In genomic region chr3:138799822-138800221, GRCh38 we compare ENCODE assay signal across 22 cellular contexts. TPM values are rescaled to one million over a fixed set of nuclear protein-coding genes. Genes with fewer than 3 reads are reported as not detected.
DNase-seq lines count a peak whose midpoint lies in the region; ATAC-seq and TF ChIP-seq lines count a peak whose summit lies in the region.
"Had no signal": no experiment of that assay in that cellular context is flagged by ENCODE, and none has a peak within 500 bp of the region (broad histone marks: within the 10 kb centered on the region; RNA-seq: fewer than 3 reads in every experiment).

No MANE protein-coding gene starts in this region.

- no peaks in the 10 kb centered on the region for H3K27me3 Mint-ChIP-seq in CD4-positive, alpha-beta T cell
- H3K27me3 Mint-ChIP-seq: activated CD4-positive, alpha-beta T cell treated with anti-CD3 and anti-CD28 coated beads, Interleukin-2, amount 10 ng/mL, durations not matched to agents 7 days and 5 days; activated naive CD4-positive, alpha-beta T cell treated with anti-CD3 and anti-CD28 coated beads, Interleukin-2, amount 50 U/mL, for 24 hours had no signal

- H3K9me3 Mint-ChIP-seq in CD4-positive, alpha-beta T cell = no peaks in the 10 kb centered on the region
- H3K9me3 Mint-ChIP-seq: activated CD4-positive, alpha-beta T cell treated with anti-CD3 and anti-CD28 coated beads, Interleukin-2, amount 10 ng/mL, durations not matched to agents 7 days and 5 days; activated naive CD4-positive, alpha-beta T cell treated with anti-CD3 and anti-CD28 coated beads, Interleukin-2, amount 50 U/mL, for 24 hours; T-helper 2 cell treated with Interferon-gamma antibody and Interleukin-4, amounts not matched to agents 5 μg/mL and 100 μg/mL, for 36 hours had no signal

- no peaks in the 10 kb centered on the region for H4K20me1 ChIP-seq in hepatocyte (ENCODE audit: insufficient read depth, poor library complexity, severe bottlenecking)

- 98% methylated on average over 3 of the region's 3 CpGs for WGBS in hepatocyte (ENCODE audit: low lambda C conversion rate, missing lambda C conversion rate)

- H3K27ac ChIP-seq in CD4-positive, alpha-beta T cell (ENCODE audit: low read depth, low read length) = no peak overlapping the region
- H3K27ac ChIP-seq in hepatocyte (no peak overlapping the region), gastrocnemius medialis (peak overlapping the region; percentile 73 to 85 (median 78))
- H3K27ac ChIP-seq: BLaER1, KMS-11, WERI-Rb-1 had no signal

- H3K27ac Mint-ChIP-seq in CD4-positive, alpha-beta T cell = peak overlapping the region; percentile 1
- H3K27ac Mint-ChIP-seq: activated CD4-positive, alpha-beta T cell treated with anti-CD3 and anti-CD28 coated beads, Interleukin-2, amount 10 ng/mL, durations not matched to agents 7 days and 5 days; activated naive CD4-positive, alpha-beta T cell treated with anti-CD3 and anti-CD28 coated beads, Interleukin-2, amount 50 U/mL, for 24 hours; T-helper 2 cell treated with Interferon-gamma antibody and Interleukin-4, amounts not matched to agents 5 μg/mL and 100 μg/mL, for 36 hours had no signal

- intact Hi-C loops in CD4-positive, alpha-beta T cell (cut with DNase I, micrococcal nuclease) = no loop called here
- intact Hi-C loops in gastrocnemius medialis (cut with DNase I; ENCODE audit: low total_unique reads) = loop anchor here (2.0 kb wide), 1 partner anchor 25 kb away; no protein-coding TSS in a partner anchor

- peak; percentile 5 to 36 for TF ChIP-seq POLR2A in gastrocnemius medialis (IDR thresholded peaks at IDR 0.05)

- CTCF ChIA-PET in CD4-positive, alpha-beta T cell (lab: Charles Lee) = no interaction called here

- no peak overlapping the region for H3K4me3 Mint-ChIP-seq in CD4-positive, alpha-beta T cell
- H3K4me3 Mint-ChIP-seq: activated CD4-positive, alpha-beta T cell treated with anti-CD3 and anti-CD28 coated beads, Interleukin-2, amount 10 ng/mL, durations not matched to agents 7 days and 5 days; activated naive CD4-positive, alpha-beta T cell treated with anti-CD3 and anti-CD28 coated beads, Interleukin-2, amount 50 U/mL, for 24 hours; T-helper 2 cell treated with Interferon-gamma antibody and Interleukin-4, amounts not matched to agents 5 μg/mL and 100 μg/mL, for 36 hours had no signal

- no peaks in the 10 kb centered on the region for H3K9me2 ChIP-seq in hepatocyte (replicated peaks; ENCODE audit: insufficient read depth)
- H3K9me2 ChIP-seq: SK-N-SH had no signal

- peaks cover 27% of the 10 kb centered on the region for H3K36me3 Mint-ChIP-seq in CD4-positive, alpha-beta T cell (ENCODE audit: low read depth)

- no peak overlapping the region for H2AFZ ChIP-seq in hepatocyte

- POLR2A ChIA-PET in CD4-positive, alpha-beta T cell (lab: Charles Lee) = no interaction called here

- no peaks in the 10 kb centered on the region for H3K27me3 ChIP-seq in CD4-positive, alpha-beta T cell (ENCODE audit: control insufficient read depth, insufficient read depth, low read length)
- no peaks in the 10 kb centered on the region for H3K27me3 ChIP-seq in hepatocyte
- H3K27me3 ChIP-seq in gastrocnemius medialis = no peaks in the 10 kb centered on the region
- H3K27me3 ChIP-seq: BLaER1, dorsolateral prefrontal cortex, upper lobe of left lung had no signal

- no peak for TF ChIP-seq CTCF in CD4-positive, alpha-beta T cell (IDR thresholded peaks at IDR 0.05)
- TF ChIP-seq CTCF in choroid plexus epithelial cell (conservative IDR thresholded peaks at IDR 0.05; ENCODE audit: low read depth, low read length) (no peak), hepatocyte (IDR thresholded peaks at IDR 0.05; ENCODE audit: poor library complexity) (no peak), gastrocnemius medialis (IDR thresholded peaks at IDR 0.05 in 4 of 5, conservative IDR thresholded peaks at IDR 0.05 in 1 of 5) (no peak)

- H3K4me2 ChIP-seq in hepatocyte = no peak overlapping the region
- H3K4me2 ChIP-seq: BLaER1, KMS-11, SK-N-SH had no signal

- no peaks in the 10 kb centered on the region for H3K9me3 ChIP-seq in CD4-positive, alpha-beta T cell (ENCODE audit: control insufficient read depth, low read length)
- H3K9me3 ChIP-seq in hepatocyte (ENCODE audit: low read depth) (no peaks in the 10 kb centered on the region), gastrocnemius medialis (no peaks in the 10 kb centered on the region)
- H3K9me3 ChIP-seq: BLaER1, SK-N-SH, upper lobe of left lung had no signal

- peaks cover 45% of the 10 kb centered on the region for H3K4me1 Mint-ChIP-seq in CD4-positive, alpha-beta T cell (ENCODE audit: low read depth)

- peaks cover 74% of the 10 kb centered on the region for H3K79me2 ChIP-seq in hepatocyte

- DNase-seq in CD4-positive, alpha-beta T cell = no peak
- DNase-seq in choroid plexus epithelial cell (ENCODE audit: low read depth) (peak; percentile 48), hepatocyte (ENCODE audit: low spot score) (peak; percentile 16), gastrocnemius medialis (peak; percentile 35 to 66), NCI-H2029 treated with DMSO at 0.1 percent for 48 hours (lab: John Stamatoyannopoulos, UW) (no peak), SW480 (ENCODE audit: low spot score) (no peak), NCI-H1694 treated with DMSO at 0.1 percent for 48 hours (lab: John Stamatoyannopoulos, UW) (no peak), RPMI8226 (no peak)
- DNase-seq: activated CD4-positive, alpha-beta T cell treated with anti-CD3 and anti-CD28 coated beads, Interleukin-2, amount 10 ng/mL, durations not matched to agents 7 days and 5 days; Calu3; DND-41; glutamatergic neuron; NCI-H2171; NCI-H526 treated with DMSO at 0.1 percent for 48 hours; SK-N-SH; WERI-Rb-1 had no signal

- no peaks in the 10 kb centered on the region for H3K4me1 ChIP-seq in hepatocyte (ENCODE audit: insufficient read depth)
- peaks cover 40 to 46% of the 10 kb centered on the region in 2 donors for H3K4me1 ChIP-seq in gastrocnemius medialis
- H3K4me1 ChIP-seq: BLaER1 had no signal

- no peak for ATAC-seq in CD4-positive, alpha-beta T cell (ENCODE audit: poor library complexity)
- ATAC-seq in gastrocnemius medialis = peak; percentile 90 to 93

- H3K4me3 ChIP-seq in choroid plexus epithelial cell (ENCODE audit: low read depth, low read length) (no peak overlapping the region), hepatocyte (no peak overlapping the region), gastrocnemius medialis (no peak overlapping the region)
- H3K4me3 ChIP-seq: BLaER1, dorsolateral prefrontal cortex, upper lobe of left lung had no signal

- H3K36me3 ChIP-seq in hepatocyte (replicated peaks; ENCODE audit: insufficient read depth, low read depth) (no peaks in the 10 kb centered on the region), gastrocnemius medialis (no peaks in the 10 kb centered on the region)
- H3K36me3 ChIP-seq: upper lobe of left lung, WERI-Rb-1 had no signal

- in situ Hi-C loops in gastrocnemius medialis (cut with MboI; ENCODE audit: low sequenced_read_pairs in 4 of 4) = no loop called here

RNA-seq across cellular contexts. Expression of gene PIK3CB, which starts 34.9 kb away (rescaled TPM):
- 10 to 100 TPM; 23.0 to 26.4 TPM for total RNA-seq in CD4-positive, alpha-beta T cell
- 21.3 and 23.0 TPM in 2 replicates for total RNA-seq in hepatocyte
- polyA plus RNA-seq in hepatocyte = 14.3 and 16.0 TPM in 2 replicates
- total RNA-seq in gastrocnemius medialis = 10 to 100 TPM; 24.9 to 94.7 (median 36.8) TPM

Comparison
In these comparisons a context has a peak if more than half of its experiments do, and no peak if none do; other contexts are left out.
1. DNase-seq: peak in choroid plexus epithelial cell (single experiment), hepatocyte (single experiment) and gastrocnemius medialis (2 of 2); none in CD4-positive, alpha-beta T cell (0 of 10), NCI-H2029 treated with DMSO at 0.1 percent for 48 hours (single experiment), SW480 (single experiment), NCI-H1694 treated with DMSO at 0.1 percent for 48 hours (single experiment) and RPMI8226 (single experiment).
2. H3K27ac ChIP-seq: peak in gastrocnemius medialis (4 of 4); none in CD4-positive, alpha-beta T cell (single experiment) and hepatocyte (single experiment).